ENCODE assay signal across 14 cellular contexts in genomic region chr5:135227064-135228022, GRCh38.
DNase-seq lines count a peak whose midpoint lies in the region; TF ChIP-seq lines count a peak whose summit lies in the region.
"Had no signal": no experiment of that assay in that cellular context is flagged by ENCODE, and none has a peak within 500 bp of the region (broad histone marks: within the 10 kb centered on the region; RNA-seq: fewer than 3 reads in every experiment).

No MANE protein-coding gene starts in this region.

- peaks cover 0 to 17% (median 15%) of the 10 kb centered on the region in 4 donors for H3K4me1 ChIP-seq in sigmoid colon
- peaks cover 50 to 96% (median 68%) of the 10 kb centered on the region in 3 donors for H3K4me1 ChIP-seq in esophagus squamous epithelium
- H3K4me1 ChIP-seq in CD4-positive, alpha-beta memory T cell (ENCODE audit: insufficient read depth, low read length) = no peaks in the 10 kb centered on the region

- peaks cover 3 to 10% (median 5%) of the 10 kb centered on the region in 7 donors for H3K9me3 Mint-ChIP-seq in CD14-positive monocyte
- H3K9me3 Mint-ChIP-seq in chondrocyte (ENCODE audit: low read depth) = no peaks in the 10 kb centered on the region
- no peaks in the 10 kb centered on the region for H3K9me3 Mint-ChIP-seq in CD4-positive, alpha-beta memory T cell
- H3K9me3 Mint-ChIP-seq: CD4-positive, CD25-positive, alpha-beta regulatory T cell had no signal

- H3K4me1 Mint-ChIP-seq in CD14-positive monocyte (peaks cover 76% of the 10 kb centered on the region), chondrocyte (ENCODE audit: low read depth) (peaks cover 12% of the 10 kb centered on the region)
- no peaks in the 10 kb centered on the region for H3K4me1 Mint-ChIP-seq in CD4-positive, alpha-beta memory T cell

- H3K36me3 Mint-ChIP-seq in CD14-positive monocyte = peaks cover 0 to 2% of the 10 kb centered on the region in 2 donors
- H3K36me3 Mint-ChIP-seq in chondrocyte (ENCODE audit: low read depth) = no peaks in the 10 kb centered on the region
- H3K36me3 Mint-ChIP-seq in CD4-positive, alpha-beta memory T cell = no peaks in the 10 kb centered on the region
- H3K36me3 Mint-ChIP-seq: CD4-positive, CD25-positive, alpha-beta regulatory T cell had no signal

- 72 to 81% methylated on average over 6 of the region's 6 CpGs for WGBS in sigmoid colon, 2 donors
- 53 to 65% methylated on average over 2 to 4 of the region's 6 CpGs for WGBS in esophagus squamous epithelium, 2 donors

- TF ChIP-seq POLR2A in sigmoid colon (IDR thresholded peaks at IDR 0.05) = no peak
- no peak for TF ChIP-seq POLR2A in esophagus squamous epithelium (IDR thresholded peaks at IDR 0.05)

- no peak overlapping the region for H3K27ac Mint-ChIP-seq in CD14-positive monocyte
- no peak overlapping the region for H3K27ac Mint-ChIP-seq in chondrocyte (ENCODE audit: unreplicated experiment)
- no peak overlapping the region for H3K27ac Mint-ChIP-seq in CD4-positive, alpha-beta memory T cell
- H3K27ac Mint-ChIP-seq: CD4-positive, CD25-positive, alpha-beta regulatory T cell had no signal

- H3K4me3 Mint-ChIP-seq in CD14-positive monocyte (no peak overlapping the region), chondrocyte (ENCODE audit: unreplicated experiment) (no peak overlapping the region)
- no peak overlapping the region for H3K4me3 Mint-ChIP-seq in CD4-positive, alpha-beta memory T cell
- H3K4me3 Mint-ChIP-seq: CD4-positive, CD25-positive, alpha-beta regulatory T cell had no signal

- CTCF ChIA-PET in CD4-positive, alpha-beta memory T cell (lab: Charles Lee; ENCODE audit: partially characterized antibody) = no interaction called here

- TF ChIP-seq CTCF in CD14-positive monocyte (IDR thresholded peaks at IDR 0.05) (no peak), chondrocyte (IDR thresholded peaks at IDR 0.05) (no peak), sigmoid colon (IDR thresholded peaks at IDR 0.05) (no peak), esophagus squamous epithelium (IDR thresholded peaks at IDR 0.05) (no peak)

- no peaks in the 10 kb centered on the region for H3K9me3 ChIP-seq in sigmoid colon
- no peaks in the 10 kb centered on the region for H3K9me3 ChIP-seq in esophagus squamous epithelium
- H3K9me3 ChIP-seq in CD4-positive, alpha-beta memory T cell (ENCODE audit: control insufficient read depth in 1 of 2, low read length in 2 of 2) = no peaks in the 10 kb centered on the region

- POLR2A ChIA-PET in CD4-positive, alpha-beta memory T cell (lab: Charles Lee; ENCODE audit: partially characterized antibody) = no interaction called here

- intact Hi-C loops in CD14-positive monocyte (cut with micrococcal nuclease) = no loop called here
- intact Hi-C loops in sigmoid colon (cut with DNase I) = no loop called here
- intact Hi-C loops in esophagus squamous epithelium (cut with DNase I) = no loop called here
- intact Hi-C loops in CD4-positive, alpha-beta memory T cell (cut with micrococcal nuclease) = no loop called here

- H3K27ac ChIP-seq in sigmoid colon (no peak overlapping the region), esophagus squamous epithelium (peak overlapping the region in 2 of 4 donors; percentile 27 to 90)
- H3K27ac ChIP-seq in CD4-positive, alpha-beta memory T cell (ENCODE audit: low read depth, low read length) = no peak overlapping the region
- H3K27ac ChIP-seq: KMS-11 had no signal

- H3K27me3 ChIP-seq in sigmoid colon (no peaks in the 10 kb centered on the region), esophagus squamous epithelium (no peaks in the 10 kb centered on the region)
- H3K27me3 ChIP-seq in CD4-positive, alpha-beta memory T cell (ENCODE audit: insufficient read depth, low read length) = no peaks in the 10 kb centered on the region

- H3K4me3 ChIP-seq in sigmoid colon (no peak overlapping the region), esophagus squamous epithelium (no peak overlapping the region)
- H3K4me3 ChIP-seq in CD4-positive, alpha-beta memory T cell (ENCODE audit: low read length in 2 of 2) = no peak overlapping the region

- peak; percentile 34 for DNase-seq in CD14-positive monocyte (ENCODE audit: low spot score)
- DNase-seq in NCI-H524 (lab: John Stamatoyannopoulos, UW) = peak; percentile 67 to 80
- DNase-seq in chondrocyte (ENCODE audit: low spot score) = peak; percentile 54
- peak; percentile 49 for DNase-seq in sigmoid colon
- DNase-seq in occipital lobe (lab: John Stamatoyannopoulos, UW) = no peak
- DNase-seq in esophagus squamous epithelium (lab: John Stamatoyannopoulos, UW) = no peak
- no peak for DNase-seq in CD4-positive, alpha-beta memory T cell
- DNase-seq: CD4-positive, CD25-positive, alpha-beta regulatory T cell; DMS53; NCI-H1048; NCI-H1436 treated with DMSO at 0.1 percent for 48 hours; NCI-H2029 treated with DMSO at 0.1 percent for 48 hours; NCI-H510A treated with DMSO at 0.1 percent for 48 hours had no signal

- peaks cover 0 to 11% (median 5%) of the 10 kb centered on the region in 3 donors for H3K27me3 Mint-ChIP-seq in CD14-positive monocyte (ENCODE audit: low read depth in 3 of 3)
- peaks cover 16% of the 10 kb centered on the region for H3K27me3 Mint-ChIP-seq in chondrocyte (ENCODE audit: low read depth)
- H3K27me3 Mint-ChIP-seq in CD4-positive, alpha-beta memory T cell = peaks cover 0 to 7% of the 10 kb centered on the region in 2 donors

- no peak for TF ChIP-seq EP300 in sigmoid colon (IDR thresholded peaks at IDR 0.05)

- no peaks in the 10 kb centered on the region for H3K36me3 ChIP-seq in sigmoid colon
- H3K36me3 ChIP-seq in esophagus squamous epithelium = no peaks in the 10 kb centered on the region
- H3K36me3 ChIP-seq in CD4-positive, alpha-beta memory T cell (ENCODE audit: insufficient read depth, low read length) = no peaks in the 10 kb centered on the region

Comparison
In these comparisons a context has a peak if more than half of its experiments do, and no peak if none do; other contexts are left out.
1. DNase-seq: peak in CD14-positive monocyte (single experiment), NCI-H524 (2 of 2), chondrocyte (single experiment) and sigmoid colon (single experiment); none in occipital lobe (single experiment), esophagus squamous epithelium (single experiment) and CD4-positive, alpha-beta memory T cell (0 of 5).